Comparison of ENCODE assay signal across 30 cellular contexts in genomic region chrX:42803320-42803719, GRCh38. TPM values are rescaled to one million over a fixed set of nuclear protein-coding genes. Genes with fewer than 3 reads are reported as not detected.
DNase-seq lines count a peak whose midpoint lies in the region; ATAC-seq and TF ChIP-seq lines count a peak whose summit lies in the region.
"Had no signal": no experiment of that assay in that cellular context is flagged by ENCODE, and none has a peak within 500 bp of the region (broad histone marks: within the 10 kb centered on the region; RNA-seq: fewer than 3 reads in every experiment).

No MANE protein-coding gene starts in this region.

- ATAC-seq in heart right ventricle (no peak), body of pancreas (no peak), HG03521 (IDR thresholded peaks at IDR 0.05; ENCODE audit: unreplicated experiment) (no peak)
- ATAC-seq: A549; HCT116; naive thymus-derived CD4-positive, alpha-beta T cell; right lobe of liver; stimulated activated naive CD8-positive, alpha-beta T cell treated with anti-CD3 and anti-CD28 coated beads, Interleukin-15, Interleukin-2, amounts not matched to agents 100 U/mL and 50 U/mL, for 24 hours had no signal

- H3K4me3 ChIP-seq in AG10803 (ENCODE audit: low read length): no peak overlapping the region
- no peak overlapping the region for H3K4me3 ChIP-seq in HUES64 (ENCODE audit: low read length)
- no peak overlapping the region for H3K4me3 ChIP-seq in cardiac fibroblast (replicated peaks in 1 of 2; ENCODE audit: low read depth in 2 of 2, low read length in 2 of 2)
- H3K4me3 ChIP-seq in heart right ventricle: no peak overlapping the region
- no peak overlapping the region for H3K4me3 ChIP-seq in body of pancreas
- H3K4me3 ChIP-seq: A549, adrenal gland, esophagus squamous epithelium, right lobe of liver, upper lobe of left lung had no signal

- no peaks in the 10 kb centered on the region for H3K36me3 ChIP-seq in HUES64 (ENCODE audit: insufficient read depth, low read length)
- H3K36me3 ChIP-seq in heart right ventricle: no peaks in the 10 kb centered on the region
- H3K36me3 ChIP-seq in body of pancreas (replicated peaks in 1 of 2; ENCODE audit: insufficient read depth in 1 of 2, low read depth in 2 of 2): no peaks in the 10 kb centered on the region
- H3K36me3 ChIP-seq: adrenal gland, esophagus squamous epithelium, right lobe of liver, upper lobe of left lung had no signal

- H3K27me3 ChIP-seq in HUES64 (ENCODE audit: insufficient read depth, low read length): no peaks in the 10 kb centered on the region
- peaks cover 0 to 27% (median 0%) of the 10 kb centered on the region in 7 donors for H3K27me3 ChIP-seq in heart right ventricle
- H3K27me3 ChIP-seq in body of pancreas: no peaks in the 10 kb centered on the region
- H3K27me3 ChIP-seq: esophagus squamous epithelium, upper lobe of left lung had no signal

- no peak for TF ChIP-seq POLR2A in body of pancreas (IDR thresholded peaks at IDR 0.05)

- H3K27ac ChIP-seq in HUES64 (ENCODE audit: low read depth, low read length) (peak overlapping the region; percentile 94; the same call in 1 of the 2 replicates), heart right ventricle (no peak overlapping the region), body of pancreas (no peak overlapping the region)
- H3K27ac ChIP-seq: A549, adrenal gland, esophagus squamous epithelium, KMS-11, right lobe of liver, upper lobe of left lung had no signal

- H3K4me1 ChIP-seq in HUES64 (ENCODE audit: insufficient read depth, low read length): peaks cover 25% of the 10 kb centered on the region
- H3K4me1 ChIP-seq in heart right ventricle: no peaks in the 10 kb centered on the region
- H3K4me1 ChIP-seq in body of pancreas: no peaks in the 10 kb centered on the region
- H3K4me1 ChIP-seq: A549, adrenal gland, esophagus squamous epithelium, right lobe of liver, upper lobe of left lung had no signal

- 100% methylated on average over 1 of the region's 2 CpGs for WGBS in HUES64
- WGBS in heart right ventricle, 2 donors: 48 to 59% methylated on average over 2 of the region's 2 CpGs
- WGBS in body of pancreas, 2 donors: 66 to 73% methylated on average over 2 of the region's 2 CpGs

- peak; percentile 72 for DNase-seq in AG10803 (ENCODE audit: low read depth)
- DNase-seq in cardiac fibroblast (ENCODE audit: low read depth in 2 of 2): peak; percentile 4 to 58
- DNase-seq in iris pigment epithelial cell (ENCODE audit: low read depth): peak; percentile 22
- no peak for DNase-seq in heart right ventricle
- no peak for DNase-seq in body of pancreas
- no peak for DNase-seq in stimulated activated CD4-positive, alpha-beta T cell treated with anti-CD3 and anti-CD28 coated beads, Interleukin-12 subunit alpha, Interleukin-12 subunit beta, amount 100 ng/mL, for 4 hours
- DNase-seq: activated CD4-positive, alpha-beta T cell treated with anti-CD3 and anti-CD28 coated beads, Interleukin-2, amount 50 U/mL, for 1 hour; activated CD8-positive, alpha-beta memory T cell treated with anti-CD3 and anti-CD28 coated beads, Interleukin-2, amount 50 U/mL, for 48 hours; activated gamma-delta T cell; adrenal gland; DMS 273 treated with DMSO at 0.1 percent for 48 hours; effector CD4-positive, alpha-beta T cell; esophagus squamous epithelium; GF-D8; hypothalamus; mesendoderm; naive thymus-derived CD4-positive, alpha-beta T cell; NCI-H1092 treated with DMSO at 0.1 percent for 48 hours; right lobe of liver; stimulated activated CD4-positive, alpha-beta T cell treated with anti-CD3 and anti-CD28 coated beads, Interleukin-2, amount 100 ng/mL, for 24 hours; stimulated activated naive CD8-positive, alpha-beta T cell treated with anti-CD3 and anti-CD28 coated beads, Interleukin-15, Interleukin-2, amounts not matched to agents 100 U/mL and 50 U/mL, for 24 hours; upper lobe of left lung had no signal

- intact Hi-C loops in heart right ventricle (cut with DNase I) (no loop called here), body of pancreas (cut with DNase I) (no loop called here)

- TF ChIP-seq CTCF in AG10803 (conservative IDR thresholded peaks at IDR 0.05; ENCODE audit: low read length) (no peak), cardiac fibroblast (IDR thresholded peaks at IDR 0.05; ENCODE audit: low read depth, low read length) (no peak), heart right ventricle (IDR thresholded peaks at IDR 0.05) (no peak), body of pancreas (IDR thresholded peaks at IDR 0.05) (no peak)

- no peak overlapping the region for H3K9ac ChIP-seq in HUES64 (ENCODE audit: low read depth, low read length)
- H3K9ac ChIP-seq: KMS-11 had no signal

- H3K9me3 ChIP-seq in HUES64 (ENCODE audit: insufficient read depth, low read depth, low read length) (no peaks in the 10 kb centered on the region), heart right ventricle (peaks cover 0 to 3% (median 0%) of the 10 kb centered on the region in 11 donors), body of pancreas (no peaks in the 10 kb centered on the region)
- H3K9me3 ChIP-seq: A549, adrenal gland, esophagus squamous epithelium, right lobe of liver, upper lobe of left lung had no signal

RNA-seq across cellular contexts. Expression of gene PPP1R2C, which starts 25.4 kb away (rescaled TPM):
- not detected for polyA plus RNA-seq in HUES64 (2013, experiment 1 of 2)
- not detected for polyA plus RNA-seq in HUES64 (2013, experiment 2 of 2)
- not detected for total RNA-seq in heart right ventricle
- not detected for polyA plus RNA-seq in heart right ventricle
- not detected for total RNA-seq in body of pancreas
- total RNA-seq: adrenal gland; esophagus squamous epithelium; kidney epithelial cell; naive thymus-derived CD4-positive, alpha-beta T cell; osteocyte; right lobe of liver; T-helper 1 cell treated with Interleukin-12 subunit alpha and Interleukin-12 subunit beta and Interleukin-4 antibody, amounts not matched to agents 30 ng/mL and 1 ng/mL, for 36 hours; upper lobe of left lung had no signal
- polyA plus RNA-seq: A549; adrenal gland; naive thymus-derived CD4-positive, alpha-beta T cell had no signal

Comparison
In these comparisons a context has a peak if more than half of its experiments do, and no peak if none do; other contexts are left out.
1. DNase-seq: peak in AG10803 (single experiment), cardiac fibroblast (2 of 2) and iris pigment epithelial cell (single experiment); none in heart right ventricle (0 of 2), body of pancreas (0 of 4) and stimulated activated CD4-positive, alpha-beta T cell treated with anti-CD3 and anti-CD28 coated beads, Interleukin-12 subunit alpha, Interleukin-12 subunit beta, amount 100 ng/mL, for 4 hours (single experiment).